1 cellular context compared by ENCODE assay signal in genomic region chr12:27566626-27567025, GRCh38.
TF ChIP-seq lines count a peak whose summit lies in the region.

No MANE protein-coding gene starts in this region.

TF ChIP-seq in IMR-90, 13 proteins besides CTCF, POLR2A, EP300 and RAD21:
- TF ChIP-seq BHLHE40 (IDR thresholded peaks at IDR 0.05; ENCODE audit: low read depth, low read length) (no peak), CEBPB (IDR thresholded peaks at IDR 0.05; ENCODE audit: low read depth, low read length) (no peak), NFE2L2 (IDR thresholded peaks at IDR 0.05; ENCODE audit: low read depth, low read length) (no peak), CHD1 (IDR thresholded peaks at IDR 0.05; ENCODE audit: low read depth, low read length) (no peak), MAZ (IDR thresholded peaks at IDR 0.05; ENCODE audit: borderline replicate concordance, low read depth, low read length) (no peak), MXI1 (IDR thresholded peaks at IDR 0.05; ENCODE audit: borderline replicate concordance, low read depth, low read length) (no peak), ELK1 (IDR thresholded peaks at IDR 0.05; ENCODE audit: borderline replicate concordance, low read depth, low read length) (no peak), RCOR1 (IDR thresholded peaks at IDR 0.05; ENCODE audit: insufficient replicate concordance, low read length) (no peak)
TF ChIP-seq in IMR-90: peak in this region for 0.
